In genomic region chr10:95601116-95601719, GRCh38 we compare ENCODE assay signal across 9 cellular contexts. TPM values are rescaled to one million over a fixed set of nuclear protein-coding genes. Genes with fewer than 3 reads are reported as not detected.
DNase-seq lines count a peak whose midpoint lies in the region; ATAC-seq and TF ChIP-seq lines count a peak whose summit lies in the region.
"Had no signal": no experiment of that assay in that cellular context is flagged by ENCODE, and none has a peak within 500 bp of the region (broad histone marks: within the 10 kb centered on the region; RNA-seq: fewer than 3 reads in every experiment).

No MANE protein-coding gene starts in this region.

- no peak for TF ChIP-seq POLR2A in gastrocnemius medialis (IDR thresholded peaks at IDR 0.05)

- in situ Hi-C loops in gastrocnemius medialis (cut with MboI; ENCODE audit: low sequenced_read_pairs in 4 of 4), result loop anchor here (5.0 to 25.0 kb wide), 7 partner anchors 169 to 389 kb away; no protein-coding TSS in a partner anchor

- H3K9me3 ChIP-seq in iPS DF 6.9 (ENCODE audit: control insufficient read depth, insufficient read depth, low read length) (no peaks in the 10 kb centered on the region), gastrocnemius medialis (no peaks in the 10 kb centered on the region)

- H3K9me3 Mint-ChIP-seq in T-helper 2 cell treated with Interferon-gamma antibody and Interleukin-4, amounts not matched to agents 5 μg/mL and 100 μg/mL, for 36 hours, result no peaks in the 10 kb centered on the region
- H3K9me3 Mint-ChIP-seq: stimulated activated naive CD8-positive, alpha-beta T cell treated with anti-CD3 and anti-CD28 coated beads, Interleukin-15, Interleukin-2, amounts not matched to agents 100 ng/mL and 50 ng/mL, for 24 hours had no signal

- TF ChIP-seq CTCF in gastrocnemius medialis (IDR thresholded peaks at IDR 0.05 in 4 of 5, conservative IDR thresholded peaks at IDR 0.05 in 1 of 5), result peak; percentile 89 to 96 (median 90)

- H3K27ac Mint-ChIP-seq in T-helper 2 cell treated with Interferon-gamma antibody and Interleukin-4, amounts not matched to agents 5 μg/mL and 100 μg/mL, for 36 hours, result no peak overlapping the region
- H3K27ac Mint-ChIP-seq: stimulated activated naive CD8-positive, alpha-beta T cell treated with anti-CD3 and anti-CD28 coated beads, Interleukin-15, Interleukin-2, amounts not matched to agents 100 ng/mL and 50 ng/mL, for 24 hours had no signal

- H3K4me3 Mint-ChIP-seq in T-helper 2 cell treated with Interferon-gamma antibody and Interleukin-4, amounts not matched to agents 5 μg/mL and 100 μg/mL, for 36 hours, result no peak overlapping the region
- H3K4me3 Mint-ChIP-seq: stimulated activated naive CD8-positive, alpha-beta T cell treated with anti-CD3 and anti-CD28 coated beads, Interleukin-15, Interleukin-2, amounts not matched to agents 100 ng/mL and 50 ng/mL, for 24 hours had no signal

- intact Hi-C loops in gastrocnemius medialis (cut with DNase I; ENCODE audit: low total_unique reads), result loop anchor here (1.0 to 10.0 kb wide), 3 partner anchors 171 to 416 kb away; no protein-coding TSS in a partner anchor

- H3K36me3 ChIP-seq in iPS DF 6.9 (ENCODE audit: control insufficient read depth, insufficient read depth, low read length) (no peaks in the 10 kb centered on the region), gastrocnemius medialis (no peaks in the 10 kb centered on the region)

- H3K4me3 ChIP-seq in iPS DF 6.9 (ENCODE audit: low read length) (no peak overlapping the region), gastrocnemius medialis (no peak overlapping the region)

- peaks cover 7% of the 10 kb centered on the region for H3K27me3 Mint-ChIP-seq in T-helper 2 cell treated with Interferon-gamma antibody and Interleukin-4, amounts not matched to agents 5 μg/mL and 100 μg/mL, for 36 hours (ENCODE audit: low read depth)

- peak; percentile 67 for DNase-seq in CD1c-positive myeloid dendritic cell (ENCODE audit: extremely low spot score)
- peak; percentile 50 for DNase-seq in NCI-H2029 (lab: John Stamatoyannopoulos, UW)
- peak; percentile 38 for DNase-seq in T-helper 2 cell treated with Interferon-gamma antibody and Interleukin-4, amounts not matched to agents 5 μg/mL and 100 μg/mL, for 36 hours (ENCODE audit: low spot score)
- peak; percentile 51 for DNase-seq in brain pericyte (ENCODE audit: low read depth, low spot score)
- peak; percentile 93 for DNase-seq in iPS DF 6.9 (ENCODE audit: low read depth, low spot score)
- peak; percentile 70 to 81 for DNase-seq in gastrocnemius medialis

- no peaks in the 10 kb centered on the region for H3K36me3 Mint-ChIP-seq in T-helper 2 cell treated with Interferon-gamma antibody and Interleukin-4, amounts not matched to agents 5 μg/mL and 100 μg/mL, for 36 hours (ENCODE audit: low read depth)

- H3K27ac ChIP-seq in iPS DF 6.9 (ENCODE audit: low read length) (no peak overlapping the region), gastrocnemius medialis (peak overlapping the region in 2 of 4 donors; percentile 21 to 42)

- peak; percentile 55 for ATAC-seq in GM21786 (IDR thresholded peaks at IDR 0.05; ENCODE audit: unreplicated experiment)
- peak; percentile 96 to 99 for ATAC-seq in gastrocnemius medialis
- no peak for ATAC-seq in HG02623 (IDR thresholded peaks at IDR 0.05; ENCODE audit: unreplicated experiment)

- no CpG with 5 or more reads among the region's 6 CpGs for WGBS in iPS DF 6.9 (ENCODE audit: insufficient coverage, insufficient read length)

- no peaks in the 10 kb centered on the region for H3K4me1 ChIP-seq in iPS DF 6.9 (ENCODE audit: control insufficient read depth, insufficient read depth, low read length)
- H3K4me1 ChIP-seq in gastrocnemius medialis, result peaks cover 10 to 16% of the 10 kb centered on the region in 2 donors

- H3K27me3 ChIP-seq in iPS DF 6.9 (ENCODE audit: control insufficient read depth, insufficient read depth, low read length), result no peaks in the 10 kb centered on the region
- no peaks in the 10 kb centered on the region for H3K27me3 ChIP-seq in gastrocnemius medialis

- no peaks in the 10 kb centered on the region for H3K4me1 Mint-ChIP-seq in T-helper 2 cell treated with Interferon-gamma antibody and Interleukin-4, amounts not matched to agents 5 μg/mL and 100 μg/mL, for 36 hours (ENCODE audit: low read depth)

RNA-seq across cellular contexts. Expression of gene SORBS1, which starts 40.0 kb away (rescaled TPM):
- 100 to 1,000 TPM; 146 to 331 (median 186) TPM for total RNA-seq in gastrocnemius medialis

RNA-seq across cellular contexts. Expression of gene ALDH18A1, which starts 55.3 kb away (rescaled TPM):
- 1 to 10 TPM; 2.6 to 6.7 (median 5.7) TPM for total RNA-seq in gastrocnemius medialis

Comparison
In these comparisons a context has a peak if more than half of its experiments do, and no peak if none do; other contexts are left out.
1. DNase-seq: peak in every context shown above with its lines; median percentile 93 in iPS DF 6.9; 76 in gastrocnemius medialis; 67 in CD1c-positive myeloid dendritic cell; 51 in brain pericyte; 50 in NCI-H2029; 38 in T-helper 2 cell treated with Interferon-gamma antibody and Interleukin-4, amounts not matched to agents 5 μg/mL and 100 μg/mL, for 36 hours.